8 cellular contexts compared by ENCODE assay signal in the genomic region with DNA sequence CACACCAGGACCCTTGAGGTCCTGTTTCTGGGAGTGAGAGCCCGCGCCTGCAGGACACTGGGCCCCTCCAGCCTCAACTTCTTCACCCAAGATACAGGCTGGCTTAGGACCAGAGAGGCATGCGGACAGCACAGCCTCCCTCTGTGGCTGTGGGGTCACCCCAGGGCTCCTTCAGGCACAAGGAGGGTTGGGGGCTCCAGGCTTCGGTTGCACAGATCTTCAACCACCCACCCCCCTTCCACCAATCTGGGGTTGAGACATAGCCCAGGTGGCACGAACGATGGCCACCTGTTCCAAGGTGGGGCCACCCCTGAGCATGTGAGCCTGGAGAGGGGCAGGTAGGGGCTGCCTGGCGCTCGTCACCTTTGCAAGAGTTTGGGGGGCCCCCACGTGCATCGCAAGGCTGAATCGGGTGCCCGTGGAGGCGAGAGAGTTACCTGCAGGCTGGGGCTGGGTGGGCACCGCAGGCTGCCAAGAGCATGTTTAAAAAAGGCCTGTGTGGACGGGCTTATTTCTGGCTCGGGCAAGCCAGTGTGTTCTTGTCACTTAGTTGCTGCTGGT. TPM values are rescaled to one million over a fixed set of nuclear protein-coding genes. Genes with fewer than 3 reads are reported as not detected.
DNase-seq lines count a peak whose midpoint lies in the region; ATAC-seq and TF ChIP-seq lines count a peak whose summit lies in the region.

No MANE protein-coding gene starts in this region.

- ATAC-seq in gastroesophageal sphincter (no peak), HG02981 (IDR thresholded peaks at IDR 0.05; ENCODE audit: unreplicated experiment) (no peak)

- H3K9me3 ChIP-seq in gastroesophageal sphincter, result no peaks in the 10 kb centered on the region

- TF ChIP-seq CTCF in GM12875 (IDR thresholded peaks at IDR 0.05; ENCODE audit: borderline replicate concordance, insufficient read depth, low read depth, low read length) (no peak), VCaP (conservative IDR thresholded peaks at IDR 0.05) (no peak), gastroesophageal sphincter (IDR thresholded peaks at IDR 0.05) (no peak)

- TF ChIP-seq EP300 in gastroesophageal sphincter (IDR thresholded peaks at IDR 0.05), result no peak

- H3K4me1 ChIP-seq in gastroesophageal sphincter, result peaks cover 4 to 67% (median 49%) of the 10 kb centered on the region in 3 donors

- 56% methylated on average over 6 of the region's 16 CpGs; no CpG with 5 or more reads in 1 of the 2 donors for WGBS in gastroesophageal sphincter (ENCODE audit: low coverage in 1 of 2), 2 donors

- peaks cover 0 to 4% of the 10 kb centered on the region in 2 donors for H3K36me3 ChIP-seq in gastroesophageal sphincter

- H3K4me3 ChIP-seq in GM12875 (ENCODE audit: low read depth, low read length) (peak overlapping the region; percentile 73), gastroesophageal sphincter (peak overlapping the region; percentile 75 to 99), skeletal muscle cell (ENCODE audit: low read depth, low read length) (peak overlapping the region; percentile 89)

- no peak for TF ChIP-seq POLR2A in gastroesophageal sphincter (IDR thresholded peaks at IDR 0.05)

- DNase-seq in skeletal muscle cell (ENCODE audit: low read depth) (no peak), NCI-H69 (lab: John Stamatoyannopoulos, UW) (no peak), RKO (ENCODE audit: low spot score) (no peak)
- no peak for DNase-seq in central memory CD4-positive, alpha-beta T cell

- no peaks in the 10 kb centered on the region for H3K27me3 ChIP-seq in gastroesophageal sphincter

- H3K27ac ChIP-seq in VCaP (peak overlapping the region; percentile 92), gastroesophageal sphincter (peak overlapping the region in 2 of 4 donors; percentile 95 to 99)

RNA-seq across cellular contexts. Expression of a gene that starts 1.2 kb away (rescaled TPM):
- 10 to 100 TPM; 11.8 to 27.8 (median 16.4) TPM for total RNA-seq in gastroesophageal sphincter

RNA-seq across cellular contexts. Expression of a gene that starts 15.7 kb away (rescaled TPM):
- 10 to 100 TPM; 24.1 to 57.0 (median 36.3) TPM for total RNA-seq in gastroesophageal sphincter

RNA-seq across cellular contexts. Expression of a gene that starts 16.9 kb away (rescaled TPM):
- total RNA-seq in gastroesophageal sphincter, result 100 to 1,000 TPM; 115 to 162 (median 158) TPM

RNA-seq across cellular contexts. Expression of a gene that starts 18.1 kb away (rescaled TPM):
- not detected for total RNA-seq in gastroesophageal sphincter

RNA-seq across cellular contexts. Expression of a gene that starts 52.7 kb away (rescaled TPM):
- 10 to 100 TPM; 16.9 to 27.6 (median 25.5) TPM for total RNA-seq in gastroesophageal sphincter
